ENCODE assay signal across 13 cellular contexts in the genomic region with DNA sequence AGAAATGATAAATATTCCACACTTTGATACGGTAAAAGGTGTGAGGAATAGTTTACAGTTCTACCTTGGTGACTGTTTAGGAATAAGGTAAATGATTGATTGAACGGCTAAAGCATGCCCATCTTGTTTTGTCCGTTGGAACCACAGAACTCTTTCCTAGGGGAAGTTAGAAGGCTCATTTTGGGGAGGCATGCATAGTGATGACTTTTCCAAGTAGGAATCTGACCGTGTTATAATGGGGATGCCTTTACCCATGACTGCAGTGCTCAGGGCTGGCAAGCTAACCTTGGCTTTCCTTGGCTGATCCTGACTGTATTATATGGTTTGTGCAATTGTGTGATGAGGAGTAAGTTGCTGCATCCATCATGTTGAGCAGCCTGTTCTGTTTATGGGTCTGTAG. TPM values are rescaled to one million over a fixed set of nuclear protein-coding genes. Genes with fewer than 3 reads are reported as not detected.
DNase-seq lines count a peak whose midpoint lies in the region; ATAC-seq and TF ChIP-seq lines count a peak whose summit lies in the region.
"Had no signal": no experiment of that assay in that cellular context is flagged by ENCODE, and none has a peak within 500 bp of the region (broad histone marks: within the 10 kb centered on the region; RNA-seq: fewer than 3 reads in every experiment).

No MANE protein-coding gene starts in this region.

- H3K4me3 ChIP-seq in body of pancreas, result no peak overlapping the region

- H3K36me3 ChIP-seq in body of pancreas (replicated peaks in 1 of 2; ENCODE audit: insufficient read depth in 1 of 2, low read depth in 2 of 2), result no peaks in the 10 kb centered on the region

- DNase-seq in Caki2 (ENCODE audit: low read depth), result peak; percentile 86
- DNase-seq in body of pancreas, result no peak
- DNase-seq in left kidney (ENCODE audit: low read depth, low spot score), result peak; percentile 32
- DNase-seq in renal cortical epithelial cell (ENCODE audit: low read depth), result peak; percentile 91
- DNase-seq in activated CD4-positive, CD25-positive, alpha-beta regulatory T cell treated with anti-CD3 and anti-CD28 coated beads, Interleukin-2, amount 50 U/mL, for 72 hours, result no peak
- no peak for DNase-seq in stimulated activated CD8-positive, alpha-beta memory T cell treated with anti-CD3 and anti-CD28 coated beads, Interleukin-4, amount 100 ng/mL, for 48 hours
- DNase-seq: CD8-positive, alpha-beta T cell; COR-L47; DMS53; GF-D8; HCEC 1CT had no signal

- peak overlapping the region in 1 of 4 donors; percentile 57 for H3K27ac ChIP-seq in body of pancreas
- H3K27ac ChIP-seq: 22Rv1 had no signal

- H3K4me1 ChIP-seq in body of pancreas, result peaks cover 45% of the 10 kb centered on the region

- ATAC-seq in body of pancreas (peak; percentile 36), HG03378 (IDR thresholded peaks at IDR 0.05; ENCODE audit: unreplicated experiment) (no peak)
- ATAC-seq: CD8-positive, alpha-beta T cell had no signal

- no peaks in the 10 kb centered on the region for H3K27me3 ChIP-seq in body of pancreas

- 25 to 40% methylated on average over 4 of the region's 4 CpGs for WGBS in body of pancreas, 2 donors

- in situ Hi-C loops in Caki2 (cut with HindIII; ENCODE audit: low pct_unique_long_range_greater_than_20kb, low sequenced_read_pairs), result no loop called here

- TF ChIP-seq POLR2A in body of pancreas (IDR thresholded peaks at IDR 0.05), result no peak

- TF ChIP-seq CTCF in body of pancreas (IDR thresholded peaks at IDR 0.05), result no peak

- no peaks in the 10 kb centered on the region for H3K9me3 ChIP-seq in body of pancreas

- intact Hi-C loops in body of pancreas (cut with DNase I), result no loop called here

RNA-seq across cellular contexts. Expression of gene PCSK5, which starts 24.5 kb away (rescaled TPM):
- 104 and 109 TPM in 2 replicates for total RNA-seq in Caki2 (2014; rRNA removed; shearing (Covaris generic); ENCODE audit: low replicate concordance)
- total RNA-seq in body of pancreas, result 10 to 100 TPM; 11.2 to 12.2 TPM
- total RNA-seq in renal cortical epithelial cell, result 28.8 and 57.4 TPM in 2 replicates

Comparison
In these comparisons a context has a peak if more than half of its experiments do, and no peak if none do; other contexts are left out.
1. DNase-seq: peak in Caki2 (single experiment), left kidney (single experiment) and renal cortical epithelial cell (single experiment); none in body of pancreas (0 of 4), activated CD4-positive, CD25-positive, alpha-beta regulatory T cell treated with anti-CD3 and anti-CD28 coated beads, Interleukin-2, amount 50 U/mL, for 72 hours (single experiment) and stimulated activated CD8-positive, alpha-beta memory T cell treated with anti-CD3 and anti-CD28 coated beads, Interleukin-4, amount 100 ng/mL, for 48 hours (single experiment).